In genomic region chr5:104299998-104300706, GRCh38 we compare ENCODE assay signal across 22 cellular contexts.
"Had no signal": no experiment of that assay in that cellular context is flagged by ENCODE, and none has a peak within 500 bp of the region (broad histone marks: within the 10 kb centered on the region; RNA-seq: fewer than 3 reads in every experiment).

No MANE protein-coding gene starts in this region.

- H3K4me1 Mint-ChIP-seq: naive thymus-derived CD8-positive, alpha-beta T cell; stimulated activated naive B cell treated with anti-CD40 and anti-IgM and Interleukin-4, amounts not matched to agents 10 μg/mL and 1 μg/mL and 100 μg/mL, for 72 hours; stimulated activated naive CD8-positive, alpha-beta T cell treated with anti-CD3 and anti-CD28 coated beads, Interleukin-15, amount 100 ng/mL, for 72 hours had no signal

- DNase-seq: cortex of kidney; dorsolateral prefrontal cortex; effector CD8-positive, alpha-beta T cell; gastrocnemius medialis; glutamatergic neuron; islet precursor cell; mammary epithelial cell; mucosa of descending colon; naive thymus-derived CD8-positive, alpha-beta T cell; sigmoid colon; stimulated activated CD4-positive, alpha-beta T cell treated with anti-CD3 and anti-CD28 coated beads, Interleukin-2, amount 100 ng/mL, for 24 hours; stimulated activated CD4-positive, alpha-beta T cell treated with anti-CD3 and anti-CD28 coated beads, Interleukin-4, amount 100 ng/mL, for 4 hours; stimulated activated naive B cell treated with anti-CD40 and anti-IgM and Interleukin-4, amounts not matched to agents 10 μg/mL and 1 μg/mL and 100 μg/mL, for 72 hours; stimulated activated naive CD8-positive, alpha-beta T cell treated with anti-CD3 and anti-CD28 coated beads, Interleukin-15, amount 100 ng/mL, for 72 hours; testis; upper lobe of right lung had no signal

- H3K27ac Mint-ChIP-seq: naive thymus-derived CD8-positive, alpha-beta T cell; stimulated activated naive B cell treated with anti-CD40 and anti-IgM and Interleukin-4, amounts not matched to agents 10 μg/mL and 1 μg/mL and 100 μg/mL, for 72 hours; stimulated activated naive CD8-positive, alpha-beta T cell treated with anti-CD3 and anti-CD28 coated beads, Interleukin-15, amount 100 ng/mL, for 72 hours had no signal

- ATAC-seq: esophagus mucosa; gastrocnemius medialis; left lobe of liver; mucosa of descending colon; naive thymus-derived CD8-positive, alpha-beta T cell; stimulated activated naive B cell treated with anti-CD40 and anti-IgM and Interleukin-4, amounts not matched to agents 10 μg/mL and 1 μg/mL and 100 μg/mL, for 72 hours; stimulated activated naive CD8-positive, alpha-beta T cell treated with anti-CD3 and anti-CD28 coated beads, Interleukin-15, amount 100 ng/mL, for 72 hours; upper lobe of right lung had no signal

- H3K36me3 Mint-ChIP-seq: naive thymus-derived CD8-positive, alpha-beta T cell; stimulated activated naive B cell treated with anti-CD40 and anti-IgM and Interleukin-4, amounts not matched to agents 10 μg/mL and 1 μg/mL and 100 μg/mL, for 72 hours had no signal

- H3K4me3 ChIP-seq: dorsolateral prefrontal cortex, gastrocnemius medialis, mucosa of descending colon, right atrium auricular region, sigmoid colon, skin epidermis, testis, tibial nerve, upper lobe of right lung had no signal

- H3K27me3 Mint-ChIP-seq: naive thymus-derived CD8-positive, alpha-beta T cell; stimulated activated naive B cell treated with anti-CD40 and anti-IgM and Interleukin-4, amounts not matched to agents 10 μg/mL and 1 μg/mL and 100 μg/mL, for 72 hours; stimulated activated naive CD8-positive, alpha-beta T cell treated with anti-CD3 and anti-CD28 coated beads, Interleukin-15, amount 100 ng/mL, for 72 hours had no signal

- H3K4me1 ChIP-seq: gastrocnemius medialis, right atrium auricular region, sigmoid colon, testis, tibial nerve, upper lobe of right lung had no signal

- H3K27me3 ChIP-seq: dorsolateral prefrontal cortex, gastrocnemius medialis, neutrophil, right atrium auricular region, sigmoid colon, testis, tibial nerve, upper lobe of right lung had no signal

- H3K36me3 ChIP-seq: gastrocnemius medialis, neutrophil, right atrium auricular region, sigmoid colon, tibial nerve, upper lobe of right lung had no signal

- H3K4me3 Mint-ChIP-seq: naive thymus-derived CD8-positive, alpha-beta T cell; stimulated activated naive B cell treated with anti-CD40 and anti-IgM and Interleukin-4, amounts not matched to agents 10 μg/mL and 1 μg/mL and 100 μg/mL, for 72 hours; stimulated activated naive CD8-positive, alpha-beta T cell treated with anti-CD3 and anti-CD28 coated beads, Interleukin-15, amount 100 ng/mL, for 72 hours had no signal

- H3K27ac ChIP-seq: dorsolateral prefrontal cortex, gastrocnemius medialis, neutrophil, right atrium auricular region, sigmoid colon, skin epidermis, testis, tibial nerve, upper lobe of right lung had no signal
